13 cellular contexts compared by ENCODE assay signal in the genomic region with DNA sequence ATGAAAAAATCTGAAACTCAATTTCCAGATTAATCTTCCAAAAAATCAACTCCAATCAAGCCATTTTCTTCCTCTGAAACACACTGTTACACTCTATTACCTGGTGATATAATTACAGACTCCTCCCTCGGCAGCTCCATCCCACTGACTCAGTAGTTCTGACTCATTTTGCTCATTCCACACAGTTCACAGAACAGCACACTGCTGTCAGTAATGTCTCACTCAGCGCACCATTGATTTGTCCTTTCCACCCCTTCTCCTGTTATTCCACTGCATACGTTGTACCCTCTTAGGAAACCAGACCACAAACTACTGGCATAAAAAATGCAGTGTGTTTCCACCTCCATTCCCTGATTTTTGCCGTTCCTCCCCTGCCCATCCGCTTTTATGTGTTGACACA.
DNase-seq lines count a peak whose midpoint lies in the region; ATAC-seq and TF ChIP-seq lines count a peak whose summit lies in the region.
"Had no signal": no experiment of that assay in that cellular context is flagged by ENCODE, and none has a peak within 500 bp of the region (broad histone marks: within the 10 kb centered on the region; RNA-seq: fewer than 3 reads in every experiment).

No MANE protein-coding gene starts in this region.

- no peak for TF ChIP-seq CTCF in fibroblast of villous mesenchyme (IDR thresholded peaks at IDR 0.05; ENCODE audit: insufficient read depth, low read depth, low read length)

- no peaks in the 10 kb centered on the region for H3K36me3 Mint-ChIP-seq in activated CD8-positive, alpha-beta memory T cell treated with anti-CD3 and anti-CD28 coated beads, Interleukin-2, amount 10 ng/mL, durations not matched to agents 7 days and 5 days

- no peak overlapping the region for H3K27ac Mint-ChIP-seq in activated CD8-positive, alpha-beta memory T cell treated with anti-CD3 and anti-CD28 coated beads, Interleukin-2, amount 10 ng/mL, durations not matched to agents 7 days and 5 days

- no peaks in the 10 kb centered on the region for H3K36me3 ChIP-seq in adipocyte (ENCODE audit: control insufficient read depth, insufficient read depth, low read length, severe bottlenecking)
- H3K36me3 ChIP-seq in Karpas-422 (ENCODE audit: insufficient read depth, low read length): no peaks in the 10 kb centered on the region
- H3K36me3 ChIP-seq: lower lobe of right lung had no signal

- H3K9ac ChIP-seq in adipocyte (ENCODE audit: low read length): no peak overlapping the region
- no peak overlapping the region for H3K9ac ChIP-seq in Karpas-422 (ENCODE audit: low read length)
- H3K9ac ChIP-seq: KMS-11 had no signal

- CTCF ChIA-PET in activated CD8-positive, alpha-beta memory T cell treated with anti-CD3 and anti-CD28 coated beads, Interleukin-2, amount 10 ng/mL, durations not matched to agents 7 days and 5 days (lab: Charles Lee): no interaction called here

- H3K9me2 ChIP-seq in Karpas-422 (replicated peaks; ENCODE audit: insufficient read depth, low read length): no peaks in the 10 kb centered on the region

- no peaks in the 10 kb centered on the region for H4K20me1 ChIP-seq in Karpas-422 (ENCODE audit: insufficient read depth, low read depth, low read length)

- H3K4me3 ChIP-seq in adipocyte (ENCODE audit: low read length) (no peak overlapping the region), fibroblast of villous mesenchyme (ENCODE audit: low read depth, low read length) (no peak overlapping the region), Karpas-422 (ENCODE audit: low read length) (no peak overlapping the region)
- H3K4me3 ChIP-seq: lower lobe of right lung had no signal

- no peaks in the 10 kb centered on the region for H3K27me3 Mint-ChIP-seq in activated CD8-positive, alpha-beta memory T cell treated with anti-CD3 and anti-CD28 coated beads, Interleukin-2, amount 10 ng/mL, durations not matched to agents 7 days and 5 days

- peaks cover 14% of the 10 kb centered on the region for H3K4me1 ChIP-seq in adipocyte (ENCODE audit: control insufficient read depth, insufficient read depth, low read length)
- H3K4me1 ChIP-seq in Karpas-422 (ENCODE audit: low read length): no peaks in the 10 kb centered on the region
- H3K4me1 ChIP-seq: lower lobe of right lung had no signal

- H3K27ac ChIP-seq in Karpas-422 (ENCODE audit: low read length): no peak overlapping the region
- H3K27ac ChIP-seq: KMS-11, lower lobe of right lung had no signal

- no peaks in the 10 kb centered on the region for H3K4me1 Mint-ChIP-seq in activated CD8-positive, alpha-beta memory T cell treated with anti-CD3 and anti-CD28 coated beads, Interleukin-2, amount 10 ng/mL, durations not matched to agents 7 days and 5 days

- no peak for ATAC-seq in activated CD8-positive, alpha-beta memory T cell treated with anti-CD3 and anti-CD28 coated beads, Interleukin-2, amount 10 ng/mL, durations not matched to agents 7 days and 5 days
- ATAC-seq: lower lobe of right lung had no signal

- no peaks in the 10 kb centered on the region for H3K27me3 ChIP-seq in adipocyte (replicated peaks; ENCODE audit: control insufficient read depth, insufficient read depth, low read length)
- no peaks in the 10 kb centered on the region for H3K27me3 ChIP-seq in Karpas-422 (ENCODE audit: low read length)

- no peak overlapping the region for H3K4me3 Mint-ChIP-seq in activated CD8-positive, alpha-beta memory T cell treated with anti-CD3 and anti-CD28 coated beads, Interleukin-2, amount 10 ng/mL, durations not matched to agents 7 days and 5 days

- H3K4me2 ChIP-seq in Karpas-422 (ENCODE audit: low read depth, low read length, poor library complexity, severe bottlenecking): no peak overlapping the region
- H3K4me2 ChIP-seq: KMS-11 had no signal

- H3K79me2 ChIP-seq in Karpas-422 (ENCODE audit: low read length): no peaks in the 10 kb centered on the region

- no peak overlapping the region for H2AFZ ChIP-seq in Karpas-422 (ENCODE audit: low read length)

- no peaks in the 10 kb centered on the region for H3K9me3 Mint-ChIP-seq in activated CD8-positive, alpha-beta memory T cell treated with anti-CD3 and anti-CD28 coated beads, Interleukin-2, amount 10 ng/mL, durations not matched to agents 7 days and 5 days (ENCODE audit: low read depth)

- DNase-seq in HK-2 (ENCODE audit: unreplicated experiment): peak; percentile 45
- peak; percentile 53 for DNase-seq in adipocyte (ENCODE audit: low read depth)
- peak; percentile 12 for DNase-seq in fibroblast of villous mesenchyme (ENCODE audit: low read depth)
- no peak for DNase-seq in OCI-M1 (lab: John Stamatoyannopoulos, UW)
- DNase-seq in activated CD8-positive, alpha-beta memory T cell treated with anti-CD3 and anti-CD28 coated beads, Interleukin-2, amount 10 ng/mL, durations not matched to agents 7 days and 5 days: no peak
- no peak for DNase-seq in NCI-H1048 (lab: John Stamatoyannopoulos, UW)
- DNase-seq in Karpas-422: no peak
- DNase-seq: activated CD8-positive, alpha-beta memory T cell treated with anti-CD3 and anti-CD28 coated beads, Interleukin-2, amount 50 U/mL, for 4 hours; COR-L47; hippocampal formation; lower lobe of right lung; NCI-H2029 had no signal

- H3K9me3 ChIP-seq in adipocyte (ENCODE audit: control insufficient read depth, low read length) (no peaks in the 10 kb centered on the region), Karpas-422 (ENCODE audit: low read length) (no peaks in the 10 kb centered on the region)
- H3K9me3 ChIP-seq: lower lobe of right lung had no signal

Comparison
In these comparisons a context has a peak if more than half of its experiments do, and no peak if none do; other contexts are left out.
1. DNase-seq: peak in HK-2 (single experiment), adipocyte (single experiment) and fibroblast of villous mesenchyme (single experiment); none in OCI-M1 (single experiment), activated CD8-positive, alpha-beta memory T cell treated with anti-CD3 and anti-CD28 coated beads, Interleukin-2, amount 10 ng/mL, durations not matched to agents 7 days and 5 days (single experiment), NCI-H1048 (single experiment) and Karpas-422 (single experiment).